ENCODE assay signal across 8 cellular contexts in the genomic region with DNA sequence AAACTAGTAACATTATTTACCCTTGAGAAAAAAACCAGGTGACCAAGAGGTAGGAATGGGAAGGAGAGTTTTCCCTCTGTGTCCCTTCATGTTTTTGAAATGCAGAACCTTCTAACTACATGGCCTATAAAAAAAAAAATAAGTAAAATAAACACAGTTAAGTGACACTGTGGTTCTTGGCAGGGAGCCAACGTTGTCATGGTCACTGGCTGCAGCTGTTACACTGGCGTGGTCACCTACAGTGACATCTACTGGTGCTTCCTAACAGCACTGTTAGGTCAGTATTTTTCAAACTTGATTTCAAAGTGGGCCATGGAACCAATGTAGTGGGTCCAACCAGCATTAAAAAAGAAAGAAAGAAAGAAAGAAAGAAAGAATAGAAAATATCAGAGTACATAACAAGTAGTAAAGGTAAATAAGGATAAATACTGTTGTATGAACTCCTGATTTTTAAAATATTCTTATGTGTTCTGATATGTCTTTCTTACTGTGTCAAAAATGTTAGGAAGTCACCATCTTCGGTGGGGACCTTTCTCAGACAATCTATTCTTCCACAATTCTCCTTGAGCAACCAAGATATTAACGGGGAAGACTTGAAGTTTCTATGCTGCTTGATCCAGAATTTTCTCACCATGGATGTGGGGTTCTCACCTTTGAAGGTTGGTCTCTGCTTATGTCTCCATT.
DNase-seq lines count a peak whose midpoint lies in the region; ATAC-seq and TF ChIP-seq lines count a peak whose summit lies in the region.

No MANE protein-coding gene starts in this region.

- no peak overlapping the region for H3K27ac ChIP-seq in C4-2B

- peak; percentile 39 for DNase-seq in GM19240 (ENCODE audit: insufficient read length, low spot score)
- peak; percentile 81 for DNase-seq in NCI-H345 treated with DMSO at 0.1 percent for 48 hours (lab: John Stamatoyannopoulos, UW; ENCODE audit: unreplicated experiment)
- peak; percentile 75 for DNase-seq in cerebellar cortex (ENCODE audit: low spot score)
- DNase-seq in kidney tubule cell (ENCODE audit: low spot score) = peak; percentile 91
- DNase-seq in stimulated activated CD4-positive, alpha-beta T cell treated with anti-CD3 and anti-CD28 coated beads, Interleukin-2, amount 100 ng/mL, for 4 hours (ENCODE audit: low read depth) = peak; percentile 36

- ATAC-seq in HG03354 (IDR thresholded peaks at IDR 0.05; ENCODE audit: poor library complexity, severe bottlenecking, unreplicated experiment) = peak; percentile 98
- peak; percentile 56 to 60 for ATAC-seq in activated CD4-positive, CD25-positive, alpha-beta regulatory T cell treated with anti-CD3 and anti-CD28 coated beads, Interleukin-2, amount 50 U/mL, for 24 hours

- peak; percentile 94 for TF ChIP-seq CTCF in C4-2B (conservative IDR thresholded peaks at IDR 0.05)

Comparison
In these comparisons a context has a peak if more than half of its experiments do, and no peak if none do; other contexts are left out.
1. DNase-seq: peak in every context shown above with its lines; median percentile 91 in kidney tubule cell; 81 in NCI-H345 treated with DMSO at 0.1 percent for 48 hours; 75 in cerebellar cortex; 39 in GM19240; 36 in stimulated activated CD4-positive, alpha-beta T cell treated with anti-CD3 and anti-CD28 coated beads, Interleukin-2, amount 100 ng/mL, for 4 hours.